ENCODE assay signal across 1 cellular context in the genomic region with DNA sequence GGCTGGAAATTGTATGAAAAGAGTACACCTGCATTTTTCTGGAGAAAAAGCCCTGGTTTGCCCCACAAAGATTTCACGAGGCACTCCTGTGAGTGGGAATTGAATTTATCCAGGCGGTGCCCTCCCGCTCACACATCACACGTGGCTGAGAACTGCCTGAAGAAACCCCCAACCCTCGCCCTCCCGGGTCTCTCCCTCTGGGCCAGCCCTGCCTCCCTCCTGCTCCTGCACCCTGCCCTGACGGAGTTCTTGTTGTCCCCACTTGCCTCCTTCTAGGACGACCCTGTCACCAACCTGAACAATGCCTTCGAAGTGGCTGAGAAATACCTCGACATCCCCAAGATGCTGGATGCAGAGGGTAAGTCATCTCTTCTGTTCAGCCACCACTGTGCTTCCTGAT.
TF ChIP-seq lines count a peak whose summit lies in the region.

No MANE protein-coding gene starts in this region.

TF ChIP-seq in HepG2, 621 proteins besides CTCF, POLR2A, EP300 and RAD21 (continued from another document):
- TF ChIP-seq, protein P1, sequence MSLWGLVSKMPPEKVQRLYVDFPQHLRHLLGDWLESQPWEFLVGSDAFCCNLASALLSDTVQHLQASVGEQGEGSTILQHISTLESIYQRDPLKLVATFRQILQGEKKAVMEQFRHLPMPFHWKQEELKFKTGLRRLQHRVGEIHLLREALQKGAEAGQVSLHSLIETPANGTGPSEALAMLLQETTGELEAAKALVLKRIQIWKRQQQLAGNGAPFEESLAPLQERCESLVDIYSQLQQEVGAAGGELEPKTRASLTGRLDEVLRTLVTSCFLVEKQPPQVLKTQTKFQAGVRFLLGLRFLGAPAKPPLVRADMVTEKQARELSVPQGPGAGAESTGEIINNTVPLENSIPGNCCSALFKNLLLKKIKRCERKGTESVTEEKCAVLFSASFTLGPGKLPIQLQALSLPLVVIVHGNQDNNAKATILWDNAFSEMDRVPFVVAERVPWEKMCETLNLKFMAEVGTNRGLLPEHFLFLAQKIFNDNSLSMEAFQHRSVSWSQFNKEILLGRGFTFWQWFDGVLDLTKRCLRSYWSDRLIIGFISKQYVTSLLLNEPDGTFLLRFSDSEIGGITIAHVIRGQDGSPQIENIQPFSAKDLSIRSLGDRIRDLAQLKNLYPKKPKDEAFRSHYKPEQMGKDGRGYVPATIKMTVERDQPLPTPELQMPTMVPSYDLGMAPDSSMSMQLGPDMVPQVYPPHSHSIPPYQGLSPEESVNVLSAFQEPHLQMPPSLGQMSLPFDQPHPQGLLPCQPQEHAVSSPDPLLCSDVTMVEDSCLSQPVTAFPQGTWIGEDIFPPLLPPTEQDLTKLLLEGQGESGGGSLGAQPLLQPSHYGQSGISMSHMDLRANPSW (CRISPR knock-in tag; IDR thresholded peaks at IDR 0.05; ENCODE audit: borderline replicate concordance): no peak
- TF ChIP-seq ZNF737 (CRISPR knock-in tag; IDR thresholded peaks at IDR 0.05; ENCODE audit: borderline replicate concordance): no peak
- no peak for TF ChIP-seq ZNF18 (CRISPR knock-in tag; IDR thresholded peaks at IDR 0.05; ENCODE audit: insufficient replicate concordance)
- TF ChIP-seq GTF2F1 (IDR thresholded peaks at IDR 0.05; ENCODE audit: low read length): no peak
- TF ChIP-seq ZNF563 (CRISPR knock-in tag; IDR thresholded peaks at IDR 0.05): no peak
- no peak for TF ChIP-seq ZNF562 (CRISPR knock-in tag; IDR thresholded peaks at IDR 0.05; ENCODE audit: borderline replicate concordance)
- no peak for TF ChIP-seq ATF2 (CRISPR knock-in tag; IDR thresholded peaks at IDR 0.05)
- no peak for TF ChIP-seq ATF1 (CRISPR knock-in tag; IDR thresholded peaks at IDR 0.05)
- no peak for TF ChIP-seq ZGPAT (CRISPR knock-in tag; IDR thresholded peaks at IDR 0.05)
- TF ChIP-seq RBFOX2 (IDR thresholded peaks at IDR 0.05; ENCODE audit: low read depth, low read length): no peak
- TF ChIP-seq, protein P2, sequence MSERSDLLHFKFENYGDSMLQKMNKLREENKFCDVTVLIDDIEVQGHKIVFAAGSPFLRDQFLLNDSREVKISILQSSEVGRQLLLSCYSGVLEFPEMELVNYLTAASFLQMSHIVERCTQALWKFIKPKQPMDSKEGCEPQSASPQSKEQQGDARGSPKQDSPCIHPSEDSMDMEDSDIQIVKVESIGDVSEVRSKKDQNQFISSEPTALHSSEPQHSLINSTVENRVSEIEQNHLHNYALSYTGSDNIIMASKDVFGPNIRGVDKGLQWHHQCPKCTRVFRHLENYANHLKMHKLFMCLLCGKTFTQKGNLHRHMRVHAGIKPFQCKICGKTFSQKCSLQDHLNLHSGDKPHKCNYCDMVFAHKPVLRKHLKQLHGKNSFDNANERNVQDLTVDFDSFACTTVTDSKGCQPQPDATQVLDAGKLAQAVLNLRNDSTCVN (CRISPR knock-in tag; IDR thresholded peaks at IDR 0.05; ENCODE audit: borderline replicate concordance): no peak
- TF ChIP-seq HOXD1 (CRISPR knock-in tag; IDR thresholded peaks at IDR 0.05): no peak
TF ChIP-seq in HepG2: peak in this region for 0.
